ENCODE assay signal across 1 cellular context in genomic region chr11:406796-407650, GRCh38.
TF ChIP-seq lines count a peak whose summit lies in the region.

No MANE protein-coding gene starts in this region.

TF ChIP-seq in GM12878, 131 proteins besides CTCF, POLR2A, EP300 and RAD21:
- TF ChIP-seq SMARCA5 (IDR thresholded peaks at IDR 0.05): 0 out of 2 replicates have a peak, but pooled peaks have one; percentile 37
- 0 out of 2 replicates have a peak, but pooled peaks have one; percentile 48 for TF ChIP-seq TCF12 (IDR thresholded peaks at IDR 0.05; ENCODE audit: low read depth, low read length)
- 0 out of 2 replicates have a peak, but pooled peaks have one; percentile 30 for TF ChIP-seq IKZF1 (conservative IDR thresholded peaks at IDR 0.05)
- TF ChIP-seq EGR1 (IDR thresholded peaks at IDR 0.05; ENCODE audit: borderline replicate concordance in 1 of 2, low read depth in 2 of 2, low read length in 2 of 2): peak in 1 of 2 experiments; percentile 73; a peak in 1 of 3 replicates
- TF ChIP-seq, protein P1, sequence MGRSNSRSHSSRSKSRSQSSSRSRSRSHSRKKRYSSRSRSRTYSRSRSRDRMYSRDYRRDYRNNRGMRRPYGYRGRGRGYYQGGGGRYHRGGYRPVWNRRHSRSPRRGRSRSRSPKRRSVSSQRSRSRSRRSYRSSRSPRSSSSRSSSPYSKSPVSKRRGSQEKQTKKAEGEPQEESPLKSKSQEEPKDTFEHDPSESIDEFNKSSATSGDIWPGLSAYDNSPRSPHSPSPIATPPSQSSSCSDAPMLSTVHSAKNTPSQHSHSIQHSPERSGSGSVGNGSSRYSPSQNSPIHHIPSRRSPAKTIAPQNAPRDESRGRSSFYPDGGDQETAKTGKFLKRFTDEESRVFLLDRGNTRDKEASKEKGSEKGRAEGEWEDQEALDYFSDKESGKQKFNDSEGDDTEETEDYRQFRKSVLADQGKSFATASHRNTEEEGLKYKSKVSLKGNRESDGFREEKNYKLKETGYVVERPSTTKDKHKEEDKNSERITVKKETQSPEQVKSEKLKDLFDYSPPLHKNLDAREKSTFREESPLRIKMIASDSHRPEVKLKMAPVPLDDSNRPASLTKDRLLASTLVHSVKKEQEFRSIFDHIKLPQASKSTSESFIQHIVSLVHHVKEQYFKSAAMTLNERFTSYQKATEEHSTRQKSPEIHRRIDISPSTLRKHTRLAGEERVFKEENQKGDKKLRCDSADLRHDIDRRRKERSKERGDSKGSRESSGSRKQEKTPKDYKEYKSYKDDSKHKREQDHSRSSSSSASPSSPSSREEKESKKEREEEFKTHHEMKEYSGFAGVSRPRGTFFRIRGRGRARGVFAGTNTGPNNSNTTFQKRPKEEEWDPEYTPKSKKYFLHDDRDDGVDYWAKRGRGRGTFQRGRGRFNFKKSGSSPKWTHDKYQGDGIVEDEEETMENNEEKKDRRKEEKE (IDR thresholded peaks at IDR 0.05): no peak
- 0 out of 2 replicates have a peak, but pooled peaks have one; percentile 13 for TF ChIP-seq YY1 (IDR thresholded peaks at IDR 0.05; ENCODE audit: low read depth, low read length)
- peak; percentile 84; the same call in 1 of the 2 replicates for TF ChIP-seq GATAD2B (conservative IDR thresholded peaks at IDR 0.05; ENCODE audit: low read depth)
- TF ChIP-seq ZBED1 (IDR thresholded peaks at IDR 0.05; ENCODE audit: borderline replicate concordance): no peak
- TF ChIP-seq CREM (IDR thresholded peaks at IDR 0.05; ENCODE audit: low read depth): 0 out of 2 replicates have a peak, but pooled peaks have one; percentile 20
- TF ChIP-seq, protein P2, sequence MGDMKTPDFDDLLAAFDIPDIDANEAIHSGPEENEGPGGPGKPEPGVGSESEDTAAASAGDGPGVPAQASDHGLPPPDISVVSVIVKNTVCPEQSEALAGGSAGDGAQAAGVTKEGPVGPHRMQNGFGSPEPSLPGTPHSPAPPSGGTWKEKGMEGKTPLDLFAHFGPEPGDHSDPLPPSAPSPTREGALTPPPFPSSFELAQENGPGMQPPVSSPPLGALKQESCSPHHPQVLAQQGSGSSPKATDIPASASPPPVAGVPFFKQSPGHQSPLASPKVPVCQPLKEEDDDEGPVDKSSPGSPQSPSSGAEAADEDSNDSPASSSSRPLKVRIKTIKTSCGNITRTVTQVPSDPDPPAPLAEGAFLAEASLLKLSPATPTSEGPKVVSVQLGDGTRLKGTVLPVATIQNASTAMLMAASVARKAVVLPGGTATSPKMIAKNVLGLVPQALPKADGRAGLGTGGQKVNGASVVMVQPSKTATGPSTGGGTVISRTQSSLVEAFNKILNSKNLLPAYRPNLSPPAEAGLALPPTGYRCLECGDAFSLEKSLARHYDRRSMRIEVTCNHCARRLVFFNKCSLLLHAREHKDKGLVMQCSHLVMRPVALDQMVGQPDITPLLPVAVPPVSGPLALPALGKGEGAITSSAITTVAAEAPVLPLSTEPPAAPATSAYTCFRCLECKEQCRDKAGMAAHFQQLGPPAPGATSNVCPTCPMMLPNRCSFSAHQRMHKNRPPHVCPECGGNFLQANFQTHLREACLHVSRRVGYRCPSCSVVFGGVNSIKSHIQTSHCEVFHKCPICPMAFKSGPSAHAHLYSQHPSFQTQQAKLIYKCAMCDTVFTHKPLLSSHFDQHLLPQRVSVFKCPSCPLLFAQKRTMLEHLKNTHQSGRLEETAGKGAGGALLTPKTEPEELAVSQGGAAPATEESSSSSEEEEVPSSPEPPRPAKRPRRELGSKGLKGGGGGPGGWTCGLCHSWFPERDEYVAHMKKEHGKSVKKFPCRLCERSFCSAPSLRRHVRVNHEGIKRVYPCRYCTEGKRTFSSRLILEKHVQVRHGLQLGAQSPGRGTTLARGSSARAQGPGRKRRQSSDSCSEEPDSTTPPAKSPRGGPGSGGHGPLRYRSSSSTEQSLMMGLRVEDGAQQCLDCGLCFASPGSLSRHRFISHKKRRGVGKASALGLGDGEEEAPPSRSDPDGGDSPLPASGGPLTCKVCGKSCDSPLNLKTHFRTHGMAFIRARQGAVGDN (IDR thresholded peaks at IDR 0.05): 0 out of 2 replicates have a peak, but pooled peaks have one; percentile 51
- TF ChIP-seq BHLHE40 (IDR thresholded peaks at IDR 0.05; ENCODE audit: borderline replicate concordance in 1 of 2, low read depth in 2 of 2, low read length in 1 of 2): peak in 1 of 2 experiments; percentile 40; a peak in 1 of 4 replicates
- TF ChIP-seq, protein P3, sequence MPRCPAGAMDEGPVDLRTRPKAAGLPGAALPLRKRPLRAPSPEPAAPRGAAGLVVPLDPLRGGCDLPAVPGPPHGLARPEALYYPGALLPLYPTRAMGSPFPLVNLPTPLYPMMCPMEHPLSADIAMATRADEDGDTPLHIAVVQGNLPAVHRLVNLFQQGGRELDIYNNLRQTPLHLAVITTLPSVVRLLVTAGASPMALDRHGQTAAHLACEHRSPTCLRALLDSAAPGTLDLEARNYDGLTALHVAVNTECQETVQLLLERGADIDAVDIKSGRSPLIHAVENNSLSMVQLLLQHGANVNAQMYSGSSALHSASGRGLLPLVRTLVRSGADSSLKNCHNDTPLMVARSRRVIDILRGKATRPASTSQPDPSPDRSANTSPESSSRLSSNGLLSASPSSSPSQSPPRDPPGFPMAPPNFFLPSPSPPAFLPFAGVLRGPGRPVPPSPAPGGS (IDR thresholded peaks at IDR 0.05; ENCODE audit: borderline replicate concordance, insufficient read depth, low read depth, low read length, poor library complexity, severe bottlenecking): no peak
- 0 out of 2 replicates have a peak, but pooled peaks have one; percentile 23 for TF ChIP-seq ELK1 (IDR thresholded peaks at IDR 0.05; ENCODE audit: low read depth, low read length)
- TF ChIP-seq MEF2B (IDR thresholded peaks at IDR 0.05; ENCODE audit: partially characterized antibody, poor library complexity, severe bottlenecking): peak; percentile 23
- no peak for TF ChIP-seq REST (IDR thresholded peaks at IDR 0.05; ENCODE audit: low read depth, low read length)
- TF ChIP-seq NR2F1 (conservative IDR thresholded peaks at IDR 0.05): peak; percentile 83
- peak; percentile 49 for TF ChIP-seq SP1 (IDR thresholded peaks at IDR 0.05; ENCODE audit: low read depth, low read length)
